Comparison of ENCODE assay signal across 14 cellular contexts in the genomic region with DNA sequence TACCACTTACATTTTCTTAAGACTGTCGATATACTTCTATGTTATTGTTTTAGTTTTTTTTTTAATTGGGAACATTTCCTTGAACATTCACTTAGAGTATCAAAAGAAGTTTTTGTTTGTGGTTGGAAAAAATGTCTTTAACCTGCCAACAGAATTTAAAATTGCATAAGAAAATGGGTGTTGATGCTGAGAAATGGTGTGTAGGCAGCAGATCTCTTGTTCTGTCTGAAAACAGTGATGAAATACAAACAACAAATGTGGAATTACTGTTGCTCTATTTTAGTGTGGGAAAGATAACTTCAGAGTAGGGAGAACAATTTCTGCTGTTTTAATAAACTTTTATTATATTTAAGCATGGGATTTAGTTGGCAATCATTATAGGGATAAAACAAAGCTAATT.
A peak's percentile ranks its signal among the peaks of the same experiment; 100 is the strongest.
DNase-seq lines count a peak whose midpoint lies in the region; ATAC-seq and TF ChIP-seq lines count a peak whose summit lies in the region.
"Had no signal": no experiment of that assay in that cellular context is flagged by ENCODE, and none has a peak within 500 bp of the region (broad histone marks: within the 10 kb centered on the region; RNA-seq: fewer than 3 reads in every experiment).

No MANE protein-coding gene starts in this region.

- TF ChIP-seq CTCF in fibroblast of pulmonary artery (IDR thresholded peaks at IDR 0.05; ENCODE audit: low read length, missing control alignments) = no peak
- TF ChIP-seq CTCF in omental fat pad (IDR thresholded peaks at IDR 0.05) = no peak
- no peak for TF ChIP-seq CTCF in A673 (conservative IDR thresholded peaks at IDR 0.05; ENCODE audit: low read depth, low read length)

- CTCF ChIA-PET in A673 (lab: Charles Lee) = no interaction called here

- no peaks in the 10 kb centered on the region for H3K36me3 ChIP-seq in A673 (ENCODE audit: insufficient read depth, low read length, poor library complexity, severe bottlenecking)

- intact Hi-C loops in A673 (cut with micrococcal nuclease; ENCODE audit: unreplicated experiment) = no loop called here

- H3K27ac ChIP-seq in A673 (ENCODE audit: low read depth, low read length, poor library complexity, severe bottlenecking) = no peak overlapping the region

- DNase-seq in AG08396 (ENCODE audit: low spot score) = peak; percentile 12
- peak; percentile 93 for DNase-seq in amniotic epithelial cell (ENCODE audit: low read depth)
- DNase-seq in fibroblast of pulmonary artery (ENCODE audit: low read depth) = peak; percentile 95
- no peak for DNase-seq in omental fat pad (ENCODE audit: low spot score)
- DNase-seq in OCI-M1 (lab: John Stamatoyannopoulos, UW) = no peak
- DNase-seq in stimulated activated CD4-positive, alpha-beta T cell treated with anti-CD3 and anti-CD28 coated beads, Interleukin-2, amount 100 ng/mL, for 24 hours = no peak
- DNase-seq in A673 (ENCODE audit: low spot score) = no peak
- DNase-seq: activated CD4-positive, alpha-beta memory T cell treated with anti-CD3 and anti-CD28 coated beads, Interleukin-2, amount 10 ng/mL, durations not matched to agents 7 days and 5 days; AML-193; effector CD8-positive, alpha-beta T cell; NK-92 treated with Interleukin-12 subunit alpha and Interleukin-12 subunit beta, amount 100 ng/mL, for 24 hours had no signal

- no peaks in the 10 kb centered on the region for H3K9me3 ChIP-seq in A673 (ENCODE audit: low read depth, low read length, poor library complexity, severe bottlenecking)

- H3K4me1 ChIP-seq in A673 (ENCODE audit: insufficient read depth, low read length, poor library complexity, severe bottlenecking) = peaks cover 9% of the 10 kb centered on the region

- POLR2A ChIA-PET in A673 (lab: Charles Lee; ENCODE audit: low non-redundant PET) = no interaction called here

- ATAC-seq in omental fat pad (ENCODE audit: low FRiP score) (peak; percentile 67), GM18867 (IDR thresholded peaks at IDR 0.05; ENCODE audit: unreplicated experiment) (no peak)
- ATAC-seq: activated T-helper 17 cell treated with anti-CD3 and anti-CD28 coated beads, Interleukin-2, amount 50 U/mL, for 72 hours had no signal

- no peaks in the 10 kb centered on the region for H3K27me3 ChIP-seq in A673 (replicated peaks; ENCODE audit: insufficient read depth, low read depth, low read length, poor library complexity)

- no peak overlapping the region for H3K4me3 ChIP-seq in fibroblast of pulmonary artery (replicated peaks; ENCODE audit: low read depth, low read length)
- no peak overlapping the region for H3K4me3 ChIP-seq in A673 (ENCODE audit: low read depth, low read length, poor library complexity, severe bottlenecking)
- H3K4me3 ChIP-seq: lung had no signal

- BruUV-seq in A673 (replicated peaks; lab: Mats Ljungman, UMichigan) = no TSS peak

Comparison
In these comparisons a context has a peak if more than half of its experiments do, and no peak if none do; other contexts are left out.
1. DNase-seq: peak in AG08396 (single experiment), amniotic epithelial cell (single experiment) and fibroblast of pulmonary artery (single experiment); none in omental fat pad (single experiment), OCI-M1 (single experiment), stimulated activated CD4-positive, alpha-beta T cell treated with anti-CD3 and anti-CD28 coated beads, Interleukin-2, amount 100 ng/mL, for 24 hours (0 of 2) and A673 (single experiment).